ENCODE assay signal across 8 cellular contexts in genomic region chr11:64305075-64305690, GRCh38. TPM values are rescaled to one million over a fixed set of nuclear protein-coding genes. Genes with fewer than 3 reads are reported as not detected.
DNase-seq lines count a peak whose midpoint lies in the region; ATAC-seq and TF ChIP-seq lines count a peak whose summit lies in the region.

TSS of gene ESRRA (plus strand) at chr11:64305524. CDS start at chr11:64307180, 1,656 bp downstream.

- in situ Hi-C loops in G401 (cut with HindIII; ENCODE audit: low sequenced_read_pairs): no loop called here

- peaks cover 26% of the 10 kb centered on the region for H3K4me1 Mint-ChIP-seq in nephron

- peak; percentile 98 for DNase-seq in G401 (ENCODE audit: low spot score)
- peak; percentile 97 for DNase-seq in HCEC 1CT
- DNase-seq in MM.1S: peak; percentile 99
- DNase-seq in SHP77 treated with DMSO at 0.1 percent for 48 hours (lab: John Stamatoyannopoulos, UW): peak; percentile 97
- DNase-seq in activated effector memory CD4-positive, alpha-beta T cell treated with Interleukin-2 at 50 U/mL for 16 hours: peak; percentile 99
- DNase-seq in fibroblast of pulmonary artery (ENCODE audit: low read depth): peak; percentile 98
- peak; percentile 100 for DNase-seq in stimulated activated naive CD8-positive, alpha-beta T cell treated with anti-CD3 and anti-CD28 coated beads, Interleukin-15, Interleukin-2, amounts not matched to agents 100 U/mL and 50 U/mL, for 24 hours

- no peaks in the 10 kb centered on the region for H3K36me3 ChIP-seq in MM.1S (replicated peaks; ENCODE audit: insufficient read depth, low read length)

- H3K36me3 Mint-ChIP-seq in nephron (ENCODE audit: low read depth): no peaks in the 10 kb centered on the region

- peak within 1 kb of the TSS; percentile 99 for H3K27ac ChIP-seq in MM.1S (ENCODE audit: low read length)

- H3K4me2 ChIP-seq in MM.1S (ENCODE audit: low read depth, low read length): peak within 1 kb of the TSS; percentile 87

- H4K20me1 ChIP-seq in MM.1S (ENCODE audit: insufficient read depth, low read length): no peaks in the 10 kb centered on the region

- H3K4me1 ChIP-seq in MM.1S (ENCODE audit: low read length): peaks cover 24% of the 10 kb centered on the region

- TF ChIP-seq CTCF in MM.1S (IDR thresholded peaks at IDR 0.05; ENCODE audit: low read length) (no peak), fibroblast of pulmonary artery (IDR thresholded peaks at IDR 0.05; ENCODE audit: low read length, missing control alignments) (no peak), nephron (IDR thresholded peaks at IDR 0.05; ENCODE audit: unreplicated experiment in 3 of 3) (no peak)

- H3K27ac Mint-ChIP-seq in nephron: peak within 1 kb of the TSS; percentile 76 to 97 (median 94)

- H3K9me2 ChIP-seq in MM.1S (replicated peaks; ENCODE audit: insufficient read depth, low read length): no peaks in the 10 kb centered on the region

- peak within 1 kb of the TSS; percentile 93 to 97 (median 95) for H3K4me3 Mint-ChIP-seq in nephron

- H2AFZ ChIP-seq in MM.1S (ENCODE audit: low read length): peak within 1 kb of the TSS; percentile 26; the same call in 1 of the 2 replicates

- H3K4me3 ChIP-seq in MM.1S (ENCODE audit: low read length) (peak within 1 kb of the TSS; percentile 83), fibroblast of pulmonary artery (replicated peaks; ENCODE audit: low read depth, low read length) (peak within 1 kb of the TSS; percentile 74)

- H3K9me3 ChIP-seq in MM.1S (replicated peaks; ENCODE audit: insufficient read depth, low read length): no peaks in the 10 kb centered on the region

- H3K79me2 ChIP-seq in MM.1S (ENCODE audit: low read length): peaks cover 36% of the 10 kb centered on the region

- peaks cover 12% of the 10 kb centered on the region for H3K27me3 ChIP-seq in MM.1S (replicated peaks; ENCODE audit: insufficient read depth, low read length)

- H3K27me3 Mint-ChIP-seq in nephron (ENCODE audit: low read depth): peaks cover 42% of the 10 kb centered on the region

- H3K9me3 Mint-ChIP-seq in nephron: no peaks in the 10 kb centered on the region

- peak; percentile 78 for ATAC-seq in stimulated activated naive CD8-positive, alpha-beta T cell treated with anti-CD3 and anti-CD28 coated beads, Interleukin-15, Interleukin-2, amounts not matched to agents 100 U/mL and 50 U/mL, for 24 hours

- H3K9ac ChIP-seq in MM.1S (ENCODE audit: low read length): peak within 1 kb of the TSS; percentile 99

- H3F3A ChIP-seq in MM.1S (ENCODE audit: insufficient read depth, low read length): peaks cover 24% of the 10 kb centered on the region

RNA-seq across cellular contexts. Expression of gene ESRRA, which starts in this region (rescaled TPM):
- 42.0 and 75.5 TPM in 2 replicates for total RNA-seq in G401 (2014; rRNA removed; shearing (Covaris generic))

Comparison
In these comparisons a context has a peak if more than half of its experiments do, and no peak if none do; other contexts are left out.
1. Peak in every context shown above with its lines: DNase-seq, ATAC-seq, H3K4me3 ChIP-seq and H3K27ac ChIP-seq.